In the genomic region with DNA sequence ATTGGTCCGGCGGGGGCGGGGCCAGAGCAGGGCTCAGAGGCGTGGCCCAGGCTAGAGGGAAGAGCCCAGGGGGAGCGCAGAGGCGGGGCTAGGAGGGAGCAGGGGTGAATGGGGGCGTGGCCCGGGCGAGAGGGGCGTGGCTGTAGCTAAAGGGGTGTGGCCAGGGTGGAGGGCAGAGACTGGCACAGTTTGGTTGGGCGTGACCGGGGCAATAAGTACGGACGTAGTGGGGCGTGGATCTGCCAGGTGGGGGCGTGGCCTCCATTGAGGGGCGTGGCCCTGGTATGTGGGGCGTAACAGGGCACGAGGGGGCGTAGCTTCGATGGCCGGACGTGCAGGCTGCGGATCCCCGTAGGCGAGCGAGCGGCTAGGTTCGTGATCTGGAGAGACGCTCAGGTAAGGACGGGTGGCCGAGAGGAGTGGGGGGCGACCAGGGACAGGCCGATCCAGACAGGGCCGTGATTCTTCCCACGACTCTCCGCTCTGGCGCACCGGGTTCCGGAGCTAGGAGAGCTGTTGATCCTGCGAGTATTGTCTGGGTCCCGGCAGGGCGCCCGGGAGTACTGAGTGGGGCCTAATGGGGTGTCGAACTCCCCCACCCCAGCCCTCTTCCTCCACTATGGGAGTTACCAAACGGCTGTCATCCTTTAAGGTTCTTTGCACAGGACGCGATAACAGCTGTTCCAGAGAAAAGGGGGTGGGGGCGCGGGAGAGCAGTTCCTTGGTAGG, we compare ENCODE assay signal across 1 cellular context.
A peak's percentile ranks its signal among the peaks of the same experiment; 100 is the strongest.
TF ChIP-seq lines count a peak whose summit lies in the region.

A gene with protein sequence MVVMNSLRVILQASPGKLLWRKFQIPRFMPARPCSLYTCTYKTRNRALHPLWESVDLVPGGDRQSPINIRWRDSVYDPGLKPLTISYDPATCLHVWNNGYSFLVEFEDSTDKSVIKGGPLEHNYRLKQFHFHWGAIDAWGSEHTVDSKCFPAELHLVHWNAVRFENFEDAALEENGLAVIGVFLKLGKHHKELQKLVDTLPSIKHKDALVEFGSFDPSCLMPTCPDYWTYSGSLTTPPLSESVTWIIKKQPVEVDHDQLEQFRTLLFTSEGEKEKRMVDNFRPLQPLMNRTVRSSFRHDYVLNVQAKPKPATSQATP (plus strand): TSS at position 314 of the 729 bp plus-strand sequence. CDS start 11,754 bp downstream, outside the sequence.

TF ChIP-seq in HEK293, 187 proteins besides CTCF, POLR2A, EP300 and RAD21 (continued from another document and continues in another):
- TF ChIP-seq ZNF138 (tag by site-specific recombination; IDR thresholded peaks at IDR 0.05; ENCODE audit: borderline replicate concordance) (no peak), IKZF3 (tag by site-specific recombination; IDR thresholded peaks at IDR 0.05) (no peak), ZFP3 (tag by site-specific recombination; IDR thresholded peaks at IDR 0.05; ENCODE audit: low read depth) (no peak), EGR2 (tag by site-specific recombination; IDR thresholded peaks at IDR 0.05; ENCODE audit: low read depth) (peak; percentile 64), MEIS1 (CRISPR knock-in tag; IDR thresholded peaks at IDR 0.05; ENCODE audit: borderline replicate concordance) (no peak), GLIS2 (tag by site-specific recombination; IDR thresholded peaks at IDR 0.05) (peak; percentile 80), ZBTB17 (tag by site-specific recombination; IDR thresholded peaks at IDR 0.05) (peak; percentile 82), ZNF223 (tag by site-specific recombination; IDR thresholded peaks at IDR 0.05) (no peak), PRDM1 (tag by site-specific recombination; IDR thresholded peaks at IDR 0.05) (no peak), ZNF530 (tag by site-specific recombination; IDR thresholded peaks at IDR 0.05; ENCODE audit: low read depth) (no peak), BCL11B (tag by site-specific recombination; IDR thresholded peaks at IDR 0.05; ENCODE audit: low read depth) (no peak), ZNF16 (tag by site-specific recombination; IDR thresholded peaks at IDR 0.05; ENCODE audit: low read depth) (no peak), KLF9 (tag by site-specific recombination; IDR thresholded peaks at IDR 0.05; ENCODE audit: low read depth) (peak; percentile 100), ZNF830 (tag by site-specific recombination; IDR thresholded peaks at IDR 0.05; ENCODE audit: low read depth) (no peak), KLF8 (tag by site-specific recombination; IDR thresholded peaks at IDR 0.05) (peak; percentile 100), ZNF623 (tag by site-specific recombination; IDR thresholded peaks at IDR 0.05) (no peak), ZNF239 (tag by site-specific recombination; IDR thresholded peaks at IDR 0.05) (no peak), ZXDB (tag by site-specific recombination; IDR thresholded peaks at IDR 0.05) (0 out of 2 replicates have a peak, but pooled peaks have one; percentile 43), MYNN (tag by site-specific recombination; IDR thresholded peaks at IDR 0.05; ENCODE audit: borderline replicate concordance) (no peak), ZNF202 (tag by site-specific recombination; IDR thresholded peaks at IDR 0.05; ENCODE audit: borderline replicate concordance) (no peak), ZNF610 (tag by site-specific recombination; IDR thresholded peaks at IDR 0.05; ENCODE audit: borderline replicate concordance) (peak; percentile 24; the same call in 1 of the 2 replicates), SP3 (tag by site-specific recombination; IDR thresholded peaks at IDR 0.05) (peak; percentile 100), GLIS1 (tag by site-specific recombination; IDR thresholded peaks at IDR 0.05) (peak; percentile 37; the same call in 1 of the 2 replicates), KLF1 (tag by site-specific recombination; IDR thresholded peaks at IDR 0.05) (peak; percentile 100), ZBTB48 (tag by site-specific recombination; IDR thresholded peaks at IDR 0.05) (no peak), ZNF335 (tag by site-specific recombination; conservative IDR thresholded peaks at IDR 0.05) (peak; percentile 61), ZNF501 (tag by site-specific recombination; IDR thresholded peaks at IDR 0.05) (no peak), ZBTB8A (tag by site-specific recombination; IDR thresholded peaks at IDR 0.05) (peak; percentile 59), ZNF311 (tag by site-specific recombination; IDR thresholded peaks at IDR 0.05; ENCODE audit: borderline replicate concordance) (no peak), ZNF521 (tag by site-specific recombination; IDR thresholded peaks at IDR 0.05) (no peak), ZEB2 (tag by site-specific recombination; IDR thresholded peaks at IDR 0.05) (no peak), GFI1B (tag by site-specific recombination; IDR thresholded peaks at IDR 0.05) (no peak), KLF10 (tag by site-specific recombination; IDR thresholded peaks at IDR 0.05) (peak; percentile 78; the same call in 1 of the 2 replicates), KLF16 (tag by site-specific recombination; IDR thresholded peaks at IDR 0.05) (peak; percentile 95)
- TF ChIP-seq, protein P1, sequence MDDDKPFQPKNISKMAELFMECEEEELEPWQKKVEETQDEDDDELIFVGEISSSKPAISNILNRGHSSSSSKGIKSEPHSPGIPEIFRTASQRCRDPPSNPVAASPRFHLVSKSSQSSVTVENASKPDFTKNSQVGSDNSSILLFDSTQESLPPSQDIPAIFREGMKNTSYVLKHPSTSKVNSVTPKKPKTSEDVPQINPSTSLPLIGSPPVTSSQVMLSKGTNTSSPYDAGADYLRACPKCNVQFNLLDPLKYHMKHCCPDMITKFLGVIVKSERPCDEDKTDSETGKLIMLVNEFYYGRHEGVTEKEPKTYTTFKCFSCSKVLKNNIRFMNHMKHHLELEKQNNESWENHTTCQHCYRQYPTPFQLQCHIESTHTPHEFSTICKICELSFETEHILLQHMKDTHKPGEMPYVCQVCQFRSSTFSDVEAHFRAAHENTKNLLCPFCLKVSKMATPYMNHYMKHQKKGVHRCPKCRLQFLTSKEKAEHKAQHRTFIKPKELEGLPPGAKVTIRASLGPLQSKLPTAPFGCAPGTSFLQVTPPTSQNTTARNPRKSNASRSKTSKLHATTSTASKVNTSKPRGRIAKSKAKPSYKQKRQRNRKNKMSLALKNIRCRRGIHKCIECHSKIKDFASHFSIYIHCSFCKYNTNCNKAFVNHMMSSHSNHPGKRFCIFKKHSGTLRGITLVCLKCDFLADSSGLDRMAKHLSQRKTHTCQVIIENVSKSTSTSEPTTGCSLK (tag by site-specific recombination; IDR thresholded peaks at IDR 0.05) = no peak
- TF ChIP-seq, protein P2, sequence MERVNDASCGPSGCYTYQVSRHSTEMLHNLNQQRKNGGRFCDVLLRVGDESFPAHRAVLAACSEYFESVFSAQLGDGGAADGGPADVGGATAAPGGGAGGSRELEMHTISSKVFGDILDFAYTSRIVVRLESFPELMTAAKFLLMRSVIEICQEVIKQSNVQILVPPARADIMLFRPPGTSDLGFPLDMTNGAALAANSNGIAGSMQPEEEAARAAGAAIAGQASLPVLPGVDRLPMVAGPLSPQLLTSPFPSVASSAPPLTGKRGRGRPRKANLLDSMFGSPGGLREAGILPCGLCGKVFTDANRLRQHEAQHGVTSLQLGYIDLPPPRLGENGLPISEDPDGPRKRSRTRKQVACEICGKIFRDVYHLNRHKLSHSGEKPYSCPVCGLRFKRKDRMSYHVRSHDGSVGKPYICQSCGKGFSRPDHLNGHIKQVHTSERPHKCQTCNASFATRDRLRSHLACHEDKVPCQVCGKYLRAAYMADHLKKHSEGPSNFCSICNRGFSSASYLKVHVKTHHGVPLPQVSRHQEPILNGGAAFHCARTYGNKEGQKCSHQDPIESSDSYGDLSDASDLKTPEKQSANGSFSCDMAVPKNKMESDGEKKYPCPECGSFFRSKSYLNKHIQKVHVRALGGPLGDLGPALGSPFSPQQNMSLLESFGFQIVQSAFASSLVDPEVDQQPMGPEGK (tag by site-specific recombination; IDR thresholded peaks at IDR 0.05) = peak; percentile 85
- TF ChIP-seq, protein P3, sequence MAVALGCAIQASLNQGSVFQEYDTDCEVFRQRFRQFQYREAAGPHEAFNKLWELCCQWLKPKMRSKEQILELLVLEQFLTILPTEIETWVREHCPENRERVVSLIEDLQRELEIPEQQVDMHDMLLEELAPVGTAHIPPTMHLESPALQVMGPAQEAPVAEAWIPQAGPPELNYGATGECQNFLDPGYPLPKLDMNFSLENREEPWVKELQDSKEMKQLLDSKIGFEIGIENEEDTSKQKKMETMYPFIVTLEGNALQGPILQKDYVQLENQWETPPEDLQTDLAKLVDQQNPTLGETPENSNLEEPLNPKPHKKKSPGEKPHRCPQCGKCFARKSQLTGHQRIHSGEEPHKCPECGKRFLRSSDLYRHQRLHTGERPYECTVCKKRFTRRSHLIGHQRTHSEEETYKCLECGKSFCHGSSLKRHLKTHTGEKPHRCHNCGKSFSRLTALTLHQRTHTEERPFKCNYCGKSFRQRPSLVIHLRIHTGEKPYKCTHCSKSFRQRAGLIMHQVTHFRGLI (tag by site-specific recombination; IDR thresholded peaks at IDR 0.05) = peak; percentile 88
- TF ChIP-seq, protein P4, sequence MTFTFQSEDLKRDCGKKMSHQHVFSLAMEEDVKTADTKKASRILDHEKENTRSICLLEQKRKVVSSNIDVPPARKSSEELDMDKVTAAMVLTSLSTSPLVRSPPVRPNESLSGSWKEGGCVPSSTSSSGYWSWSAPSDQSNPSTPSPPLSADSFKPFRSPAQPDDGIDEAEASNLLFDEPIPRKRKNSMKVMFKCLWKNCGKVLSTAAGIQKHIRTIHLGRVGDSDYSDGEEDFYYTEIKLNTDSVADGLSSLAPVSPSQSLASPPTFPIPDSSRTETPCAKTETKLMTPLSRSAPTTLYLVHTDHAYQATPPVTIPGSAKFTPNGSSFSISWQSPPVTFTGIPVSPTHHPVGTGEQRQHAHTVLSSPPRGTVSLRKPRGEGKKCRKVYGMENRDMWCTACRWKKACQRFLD (tag by site-specific recombination; IDR thresholded peaks at IDR 0.05) = no peak
- TF ChIP-seq, protein P5, sequence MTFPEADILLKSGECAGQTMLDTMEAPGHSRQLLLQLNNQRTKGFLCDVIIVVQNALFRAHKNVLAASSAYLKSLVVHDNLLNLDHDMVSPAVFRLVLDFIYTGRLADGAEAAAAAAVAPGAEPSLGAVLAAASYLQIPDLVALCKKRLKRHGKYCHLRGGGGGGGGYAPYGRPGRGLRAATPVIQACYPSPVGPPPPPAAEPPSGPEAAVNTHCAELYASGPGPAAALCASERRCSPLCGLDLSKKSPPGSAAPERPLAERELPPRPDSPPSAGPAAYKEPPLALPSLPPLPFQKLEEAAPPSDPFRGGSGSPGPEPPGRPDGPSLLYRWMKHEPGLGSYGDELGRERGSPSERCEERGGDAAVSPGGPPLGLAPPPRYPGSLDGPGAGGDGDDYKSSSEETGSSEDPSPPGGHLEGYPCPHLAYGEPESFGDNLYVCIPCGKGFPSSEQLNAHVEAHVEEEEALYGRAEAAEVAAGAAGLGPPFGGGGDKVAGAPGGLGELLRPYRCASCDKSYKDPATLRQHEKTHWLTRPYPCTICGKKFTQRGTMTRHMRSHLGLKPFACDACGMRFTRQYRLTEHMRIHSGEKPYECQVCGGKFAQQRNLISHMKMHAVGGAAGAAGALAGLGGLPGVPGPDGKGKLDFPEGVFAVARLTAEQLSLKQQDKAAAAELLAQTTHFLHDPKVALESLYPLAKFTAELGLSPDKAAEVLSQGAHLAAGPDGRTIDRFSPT (tag by site-specific recombination; IDR thresholded peaks at IDR 0.05) = peak; percentile 97
- TF ChIP-seq, protein P6, sequence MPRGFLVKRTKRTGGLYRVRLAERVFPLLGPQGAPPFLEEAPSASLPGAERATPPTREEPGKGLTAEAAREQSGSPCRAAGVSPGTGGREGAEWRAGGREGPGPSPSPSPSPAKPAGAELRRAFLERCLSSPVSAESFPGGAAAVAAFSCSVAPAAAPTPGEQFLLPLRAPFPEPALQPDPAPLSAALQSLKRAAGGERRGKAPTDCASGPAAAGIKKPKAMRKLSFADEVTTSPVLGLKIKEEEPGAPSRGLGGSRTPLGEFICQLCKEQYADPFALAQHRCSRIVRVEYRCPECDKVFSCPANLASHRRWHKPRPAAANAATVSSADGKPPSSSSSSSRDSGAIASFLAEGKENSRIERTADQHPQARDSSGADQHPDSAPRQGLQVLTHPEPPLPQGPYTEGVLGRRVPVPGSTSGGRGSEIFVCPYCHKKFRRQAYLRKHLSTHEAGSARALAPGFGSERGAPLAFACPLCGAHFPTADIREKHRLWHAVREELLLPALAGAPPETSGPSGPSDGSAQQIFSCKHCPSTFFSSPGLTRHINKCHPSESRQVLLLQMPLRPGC (tag by site-specific recombination; IDR thresholded peaks at IDR 0.05) = no peak
- TF ChIP-seq, protein P7, sequence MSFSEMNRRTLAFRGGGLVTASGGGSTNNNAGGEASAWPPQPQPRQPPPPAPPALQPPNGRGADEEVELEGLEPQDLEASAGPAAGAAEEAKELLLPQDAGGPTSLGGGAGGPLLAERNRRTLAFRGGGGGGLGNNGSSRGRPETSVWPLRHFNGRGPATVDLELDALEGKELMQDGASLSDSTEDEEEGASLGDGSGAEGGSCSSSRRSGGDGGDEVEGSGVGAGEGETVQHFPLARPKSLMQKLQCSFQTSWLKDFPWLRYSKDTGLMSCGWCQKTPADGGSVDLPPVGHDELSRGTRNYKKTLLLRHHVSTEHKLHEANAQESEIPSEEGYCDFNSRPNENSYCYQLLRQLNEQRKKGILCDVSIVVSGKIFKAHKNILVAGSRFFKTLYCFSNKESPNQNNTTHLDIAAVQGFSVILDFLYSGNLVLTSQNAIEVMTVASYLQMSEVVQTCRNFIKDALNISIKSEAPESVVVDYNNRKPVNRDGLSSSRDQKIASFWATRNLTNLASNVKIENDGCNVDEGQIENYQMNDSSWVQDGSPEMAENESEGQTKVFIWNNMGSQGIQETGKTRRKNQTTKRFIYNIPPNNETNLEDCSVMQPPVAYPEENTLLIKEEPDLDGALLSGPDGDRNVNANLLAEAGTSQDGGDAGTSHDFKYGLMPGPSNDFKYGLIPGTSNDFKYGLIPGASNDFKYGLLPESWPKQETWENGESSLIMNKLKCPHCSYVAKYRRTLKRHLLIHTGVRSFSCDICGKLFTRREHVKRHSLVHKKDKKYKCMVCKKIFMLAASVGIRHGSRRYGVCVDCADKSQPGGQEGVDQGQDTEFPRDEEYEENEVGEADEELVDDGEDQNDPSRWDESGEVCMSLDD (tag by site-specific recombination; IDR thresholded peaks at IDR 0.05) = 0 out of 2 replicates have a peak, but pooled peaks have one; percentile 62
- TF ChIP-seq, protein P8, sequence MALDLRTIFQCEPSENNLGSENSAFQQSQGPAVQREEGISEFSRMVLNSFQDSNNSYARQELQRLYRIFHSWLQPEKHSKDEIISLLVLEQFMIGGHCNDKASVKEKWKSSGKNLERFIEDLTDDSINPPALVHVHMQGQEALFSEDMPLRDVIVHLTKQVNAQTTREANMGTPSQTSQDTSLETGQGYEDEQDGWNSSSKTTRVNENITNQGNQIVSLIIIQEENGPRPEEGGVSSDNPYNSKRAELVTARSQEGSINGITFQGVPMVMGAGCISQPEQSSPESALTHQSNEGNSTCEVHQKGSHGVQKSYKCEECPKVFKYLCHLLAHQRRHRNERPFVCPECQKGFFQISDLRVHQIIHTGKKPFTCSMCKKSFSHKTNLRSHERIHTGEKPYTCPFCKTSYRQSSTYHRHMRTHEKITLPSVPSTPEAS (tag by site-specific recombination; IDR thresholded peaks at IDR 0.05) = no peak
- TF ChIP-seq, protein P9, sequence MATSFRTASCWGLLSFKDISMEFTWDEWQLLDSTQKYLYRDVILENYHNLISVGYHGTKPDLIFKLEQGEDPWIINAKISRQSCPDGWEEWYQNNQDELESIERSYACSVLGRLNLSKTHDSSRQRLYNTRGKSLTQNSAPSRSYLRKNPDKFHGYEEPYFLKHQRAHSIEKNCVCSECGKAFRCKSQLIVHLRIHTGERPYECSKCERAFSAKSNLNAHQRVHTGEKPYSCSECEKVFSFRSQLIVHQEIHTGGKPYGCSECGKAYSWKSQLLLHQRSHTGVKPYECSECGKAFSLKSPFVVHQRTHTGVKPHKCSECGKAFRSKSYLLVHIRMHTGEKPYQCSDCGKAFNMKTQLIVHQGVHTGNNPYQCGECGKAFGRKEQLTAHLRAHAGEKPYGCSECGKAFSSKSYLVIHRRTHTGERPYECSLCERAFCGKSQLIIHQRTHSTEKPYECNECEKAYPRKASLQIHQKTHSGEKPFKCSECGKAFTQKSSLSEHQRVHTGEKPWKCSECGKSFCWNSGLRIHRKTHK (tag by site-specific recombination; IDR thresholded peaks at IDR 0.05) = no peak
